Comparison of ENCODE assay signal across 18 cellular contexts in the genomic region with DNA sequence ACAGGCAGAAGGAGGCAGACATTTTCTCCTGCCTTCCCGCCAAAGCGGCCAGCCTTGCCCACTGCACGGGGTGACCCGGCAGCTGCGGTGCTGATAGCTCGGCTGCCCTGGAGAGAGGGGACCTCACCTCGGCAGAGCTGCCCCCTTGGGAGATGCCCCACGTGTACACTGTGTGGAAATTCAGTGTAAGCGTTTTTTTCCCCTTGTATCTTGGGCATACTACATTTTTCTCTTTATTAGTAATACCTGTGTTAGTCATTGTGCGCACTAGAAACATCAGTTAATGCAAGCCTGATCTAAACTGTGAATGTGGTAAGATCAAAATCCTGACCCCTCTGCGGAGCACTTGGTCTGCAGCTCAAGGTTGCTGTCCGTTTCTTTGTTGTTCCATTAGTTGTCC. TPM values are rescaled to one million over a fixed set of nuclear protein-coding genes. Genes with fewer than 3 reads are reported as not detected.
"Had no signal": no experiment of that assay in that cellular context is flagged by ENCODE, and none has a peak within 500 bp of the region (broad histone marks: within the 10 kb centered on the region; RNA-seq: fewer than 3 reads in every experiment).

No MANE protein-coding gene starts in this region.

RNA-seq across cellular contexts. Expression of a gene that starts 44.0 kb away (rescaled TPM):
- total RNA-seq: colonic mucosa, dermis microvascular lymphatic vessel endothelial cell, endodermal cell, esophagus mucosa, esophagus squamous epithelium, gastrocnemius medialis, glomerular endothelial cell, heart right ventricle, kidney epithelial cell, left cardiac atrium, left lung, left ventricle myocardium superior, lower leg skin, lower lobe of right lung, lung microvascular endothelial cell, mesenteric fat pad, myocyte had no signal

RNA-seq across cellular contexts. Expression of a gene that starts 45.9 kb away (rescaled TPM):
- total RNA-seq: colonic mucosa, esophagus mucosa, esophagus squamous epithelium, glomerular endothelial cell, kidney epithelial cell, left cardiac atrium, left ventricle myocardium superior, mesenteric fat pad, mucosa of descending colon had no signal
